25 cellular contexts compared by ENCODE assay signal in the genomic region with DNA sequence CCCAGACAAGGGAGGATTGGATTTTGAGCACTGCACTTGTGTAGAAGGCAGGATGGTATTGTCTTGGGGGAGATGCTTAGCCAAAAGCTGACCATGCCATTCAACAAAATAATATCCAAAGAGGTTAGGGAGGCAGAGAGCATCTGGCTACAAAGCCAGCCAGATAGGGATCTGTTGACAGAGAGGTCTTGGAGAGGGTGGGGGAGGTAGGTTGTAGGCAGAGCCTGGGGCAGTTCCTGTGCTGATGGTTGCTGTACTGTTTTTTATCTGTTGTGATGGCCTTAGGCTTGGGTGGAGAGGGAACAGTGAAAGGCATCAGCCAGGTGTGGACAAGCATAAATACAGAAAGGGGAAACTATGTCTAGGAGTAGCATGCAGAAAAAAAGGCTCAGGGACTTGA.
DNase-seq lines count a peak whose midpoint lies in the region; ATAC-seq and TF ChIP-seq lines count a peak whose summit lies in the region.
"Had no signal": no experiment of that assay in that cellular context is flagged by ENCODE, and none has a peak within 500 bp of the region (broad histone marks: within the 10 kb centered on the region; RNA-seq: fewer than 3 reads in every experiment).

No MANE protein-coding gene starts in this region.

- H3K27me3 ChIP-seq in osteoblast (ENCODE audit: insufficient read depth, low read length), result no peaks in the 10 kb centered on the region
- H3K27me3 ChIP-seq: SJSA1 had no signal

- peak overlapping the region; percentile 41 for H3K27ac ChIP-seq in VCaP
- H3K27ac ChIP-seq in osteoblast (ENCODE audit: low read depth, low read length), result no peak overlapping the region
- H3K27ac ChIP-seq: SJSA1 had no signal

- H3K4me1 ChIP-seq in osteoblast (ENCODE audit: insufficient read depth, low read length), result no peaks in the 10 kb centered on the region
- H3K4me1 ChIP-seq: SJSA1 had no signal

- TF ChIP-seq CTCF in VCaP (conservative IDR thresholded peaks at IDR 0.05) (no peak), osteoblast (IDR thresholded peaks at IDR 0.05; ENCODE audit: extremely low read depth, low read depth, low read length) (no peak)

- no peaks in the 10 kb centered on the region for H3K36me3 ChIP-seq in osteoblast (ENCODE audit: insufficient read depth, low read length)
- H3K36me3 ChIP-seq: SJSA1 had no signal

- no peak overlapping the region for H2AFZ ChIP-seq in osteoblast (ENCODE audit: low read length)

- no peak for ATAC-seq in HG02759 (IDR thresholded peaks at IDR 0.05; ENCODE audit: unreplicated experiment)
- ATAC-seq: HCT116, Panc1 had no signal

- no peaks in the 10 kb centered on the region for H3K9me3 ChIP-seq in osteoblast (ENCODE audit: low read depth, low read length)
- H3K9me3 ChIP-seq: SJSA1 had no signal

- peak; percentile 48 for DNase-seq in COLO668 (lab: John Stamatoyannopoulos, UW; ENCODE audit: unreplicated experiment)
- peak; percentile 68 for DNase-seq in NCI-H146 (lab: John Stamatoyannopoulos, UW)
- DNase-seq in osteoblast (ENCODE audit: insufficient read length, low spot score, missing footprints), result peak; percentile 13
- DNase-seq in stimulated activated CD4-positive, alpha-beta T cell treated with anti-CD3 and anti-CD28 coated beads, Interleukin-2, amount 100 ng/mL, for 48 hours, result no peak
- no peak for DNase-seq in SHP77 treated with DMSO at 0.1 percent for 48 hours (lab: John Stamatoyannopoulos, UW)
- DNase-seq: ACHN; C1 segment of cervical spinal cord; CD8-positive, alpha-beta memory T cell; DMS53; GF-D8; GOT3; KG1; MV-4-11; NCI-H1105 treated with DMSO at 0.1 percent for 48 hours; NCI-H1694 treated with DMSO at 0.1 percent for 48 hours; NCI-H2081 treated with DMSO at 0.1 percent for 48 hours; NCI-H2171 treated with DMSO at 0.1 percent for 48 hours; NCI-H446 treated with DMSO at 0.1 percent for 48 hours; NCI-H526 treated with DMSO at 0.1 percent for 48 hours; SW 1271 had no signal

- no peak overlapping the region for H3K4me3 ChIP-seq in osteoblast (ENCODE audit: insufficient read depth, low read length)
- H3K4me3 ChIP-seq: SJSA1 had no signal

- H4K20me1 ChIP-seq in osteoblast (ENCODE audit: insufficient read depth, low read length), result no peaks in the 10 kb centered on the region

- no peaks in the 10 kb centered on the region for H3K79me2 ChIP-seq in osteoblast (ENCODE audit: insufficient read depth, low read length)

- no peak overlapping the region for H3K4me2 ChIP-seq in osteoblast (ENCODE audit: insufficient read depth, low read length)

Comparison
In these comparisons a context has a peak if more than half of its experiments do, and no peak if none do; other contexts are left out.
1. DNase-seq: peak in COLO668 (single experiment), NCI-H146 (single experiment) and osteoblast (single experiment); none in stimulated activated CD4-positive, alpha-beta T cell treated with anti-CD3 and anti-CD28 coated beads, Interleukin-2, amount 100 ng/mL, for 48 hours (0 of 2) and SHP77 treated with DMSO at 0.1 percent for 48 hours (single experiment).